ENCODE assay signal across 10 cellular contexts in genomic region chr1:67749263-67749843, GRCh38.
DNase-seq lines count a peak whose midpoint lies in the region; ATAC-seq, FAIRE-seq and TF ChIP-seq lines count a peak whose summit lies in the region.
"Had no signal": no experiment of that assay in that cellular context is flagged by ENCODE, and none has a peak within 500 bp of the region (broad histone marks: within the 10 kb centered on the region; RNA-seq: fewer than 3 reads in every experiment).

No MANE protein-coding gene starts in this region.

- no peak for TF ChIP-seq POLR2A in spleen (IDR thresholded peaks at IDR 0.05)

- H3K4me1 ChIP-seq in HEK293 (ENCODE audit: control insufficient read depth, insufficient read depth, low read length) (peaks cover 13% of the 10 kb centered on the region), kidney (ENCODE audit: control insufficient read depth in 1 of 2, insufficient read depth in 1 of 2, low read depth in 1 of 2, low read length in 2 of 2) (peaks cover 30 to 47% of the 10 kb centered on the region in 2 donors), spleen (peaks cover 5 to 51% (median 23%) of the 10 kb centered on the region in 6 donors)

- 48 to 72% (median 69%) methylated on average over 5 of the region's 5 CpGs for WGBS in adipose tissue, 3 donors
- 75 to 86% (median 80%) methylated on average over 5 of the region's 5 CpGs for WGBS in spleen, 5 donors

- peak overlapping the region; percentile 58 for H3K27ac ChIP-seq in HEK293 (ENCODE audit: extremely low read depth, low read depth, low read length)
- peak overlapping the region; percentile 60 for H3K27ac ChIP-seq in adipose tissue (ENCODE audit: low read depth, low read length)
- H3K27ac ChIP-seq in kidney (ENCODE audit: low read depth in 2 of 2, low read length in 2 of 2) = peak overlapping the region; percentile 79 to 91
- peak overlapping the region; percentile 22 to 69 (median 40) for H3K27ac ChIP-seq in spleen

- TF ChIP-seq CTCF in HEK293 (tag by site-specific recombination; IDR thresholded peaks at IDR 0.05) (no peak), kidney (IDR thresholded peaks at IDR 0.05; ENCODE audit: borderline replicate concordance, extremely low read depth, insufficient read depth) (no peak), spleen (IDR thresholded peaks at IDR 0.05 in 8 of 11, conservative IDR thresholded peaks at IDR 0.05 in 3 of 11) (no peak)

- no peaks in the 10 kb centered on the region for H3K36me3 ChIP-seq in HEK293 (ENCODE audit: control insufficient read depth in 2 of 2, insufficient read depth in 1 of 2, low read length in 2 of 2)
- no peaks in the 10 kb centered on the region for H3K36me3 ChIP-seq in kidney (ENCODE audit: control insufficient read depth in 1 of 2, insufficient read depth in 2 of 2, low read length in 2 of 2)
- H3K36me3 ChIP-seq in spleen = no peaks in the 10 kb centered on the region

- POLR2A ChIA-PET in HEK293 (lab: Yijun Ruan, JAX) = interaction anchor here (0.6 to 1.2 kb wide), 2 partner anchors 17 to 64 kb away, joined by 6 to 8 read pairs; partner anchors contain the start of gene GADD45A

- intact Hi-C loops in kidney (cut with DNase I) = no loop called here
- intact Hi-C loops in spleen (cut with DNase I; ENCODE audit: low total_unique reads) = no loop called here

- no peaks in the 10 kb centered on the region for H3K27me3 ChIP-seq in spleen (replicated peaks in 1 of 7)

- no peak for FAIRE-seq in kidney (lab: Jason Lieb, UNC)

- CTCF ChIA-PET in HEK293 (lab: Yijun Ruan, JAX) = interaction anchor here (0.6 to 0.7 kb wide), 2 partner anchors 21 to 213 kb away, joined by 3 to 4 read pairs; no protein-coding TSS in a partner anchor

- no peak overlapping the region for H3K4me3 ChIP-seq in HEK293 (ENCODE audit: low read depth, low read length)
- H3K4me3 ChIP-seq in kidney (ENCODE audit: low read length in 2 of 2) = peak overlapping the region; percentile 44 to 47
- no peak overlapping the region for H3K4me3 ChIP-seq in spleen

- DNase-seq in kidney (no peak), spleen (no peak), foreskin melanocyte (no peak), NK-92 (lab: John Stamatoyannopoulos, UW; ENCODE audit: unreplicated experiment) (no peak), NCI-H82 treated with DMSO at 0.1 percent for 48 hours (lab: John Stamatoyannopoulos, UW; ENCODE audit: unreplicated experiment) (no peak)
- DNase-seq: NCI-H774, posterior cingulate gyrus had no signal

- no peaks in the 10 kb centered on the region for H3K9me3 ChIP-seq in HEK293 (ENCODE audit: control insufficient read depth, insufficient read depth, low read depth, low read length)
- no peaks in the 10 kb centered on the region for H3K9me3 ChIP-seq in kidney (ENCODE audit: control insufficient read depth in 1 of 2, low read length in 2 of 2)
- H3K9me3 ChIP-seq in spleen = no peaks in the 10 kb centered on the region

- no peak for ATAC-seq in HG02763 (IDR thresholded peaks at IDR 0.05; ENCODE audit: unreplicated experiment)

- peak overlapping the region; percentile 35 to 38 for H3K9ac ChIP-seq in kidney (ENCODE audit: low read length in 2 of 2)

TF ChIP-seq in HEK293, 187 proteins besides CTCF, POLR2A, EP300 and RAD21:
- TF ChIP-seq ZNF792 (tag by site-specific recombination; IDR thresholded peaks at IDR 0.05) (peak; percentile 74; the same call in 1 of the 2 replicates), ZNF169 (tag by site-specific recombination; IDR thresholded peaks at IDR 0.05) (no peak), EGR2 (tag by site-specific recombination; IDR thresholded peaks at IDR 0.05; ENCODE audit: low read depth) (no peak), IKZF3 (tag by site-specific recombination; IDR thresholded peaks at IDR 0.05) (peak; percentile 71), GLIS2 (tag by site-specific recombination; IDR thresholded peaks at IDR 0.05) (no peak), ZBTB17 (tag by site-specific recombination; IDR thresholded peaks at IDR 0.05) (peak; percentile 99), ZIC2 (tag by site-specific recombination; IDR thresholded peaks at IDR 0.05) (peak; percentile 51), ZNF239 (tag by site-specific recombination; IDR thresholded peaks at IDR 0.05) (no peak), ZBTB20 (tag by site-specific recombination; IDR thresholded peaks at IDR 0.05) (peak; percentile 51; the same call in 1 of the 2 replicates), SCRT1 (tag by site-specific recombination; IDR thresholded peaks at IDR 0.05; ENCODE audit: borderline replicate concordance) (0 out of 2 replicates have a peak, but pooled peaks have one; percentile 8), ZNF148 (tag by site-specific recombination; IDR thresholded peaks at IDR 0.05; ENCODE audit: borderline replicate concordance) (no peak), ZNF146 (tag by site-specific recombination; IDR thresholded peaks at IDR 0.05) (no peak), ZNF341 (tag by site-specific recombination; IDR thresholded peaks at IDR 0.05; ENCODE audit: low read depth) (no peak), ZNF664 (tag by site-specific recombination; IDR thresholded peaks at IDR 0.05) (0 out of 2 replicates have a peak, but pooled peaks have one; percentile 41)

Comparison
In these comparisons a context has a peak if more than half of its experiments do, and no peak if none do; other contexts are left out.
1. H3K4me3 ChIP-seq: peak in kidney (2 of 2); none in HEK293 (single experiment) and spleen (0 of 8).
2. Peak in every context shown above with its lines, with median percentiles within 50 percentile points of each other: H3K27ac ChIP-seq.